ENCODE assay signal across 10 cellular contexts in the genomic region with DNA sequence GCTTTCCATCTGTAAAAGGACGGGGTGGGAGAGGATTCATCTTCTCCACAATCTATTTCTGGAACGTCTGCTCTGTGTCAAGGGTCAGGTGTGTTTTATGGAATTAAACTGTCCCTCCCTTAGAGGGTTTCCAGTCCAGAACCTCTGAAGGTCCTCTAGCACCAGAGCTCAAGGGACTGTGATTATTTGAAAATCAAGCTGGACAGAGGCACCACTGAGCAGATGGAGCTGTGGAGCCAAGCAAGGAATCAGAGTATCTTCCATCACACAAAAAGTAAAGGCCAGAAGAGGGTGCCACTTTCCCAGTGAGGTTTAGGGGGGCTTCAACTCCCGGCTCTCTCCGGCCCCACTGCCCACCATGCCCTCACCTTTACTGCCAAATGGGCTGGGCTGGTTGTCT. TPM values are rescaled to one million over a fixed set of nuclear protein-coding genes. Genes with fewer than 3 reads are reported as not detected.
"Had no signal": no experiment of that assay in that cellular context is flagged by ENCODE, and none has a peak within 500 bp of the region (broad histone marks: within the 10 kb centered on the region; RNA-seq: fewer than 3 reads in every experiment).

No MANE protein-coding gene starts in this region.

- H3K4me2 ChIP-seq: GM23338 had no signal

- FAIRE-seq: H1, H54, K562 had no signal

- ATAC-seq: HepG2, K562 had no signal

- H3K27ac ChIP-seq: HL-60 had no signal

- H3K4me3 ChIP-seq: GM23338, K562 had no signal

- DNase-seq: HCEC 1CT, HFFc6 had no signal

- H2AFZ ChIP-seq: GM23338 had no signal

RNA-seq across cellular contexts. Expression of a gene that starts 6.8 kb away (rescaled TPM):
- total RNA-seq: HepG2, HFFc6, HT1080, K562 had no signal
- polyA plus RNA-seq: HepG2, IgD-negative memory B cell, K562 had no signal
